ENCODE assay signal across 16 cellular contexts in genomic region chr5:61734966-61735365, GRCh38.
DNase-seq lines count a peak whose midpoint lies in the region; ATAC-seq and TF ChIP-seq lines count a peak whose summit lies in the region.
"Had no signal": no experiment of that assay in that cellular context is flagged by ENCODE, and none has a peak within 500 bp of the region (broad histone marks: within the 10 kb centered on the region; RNA-seq: fewer than 3 reads in every experiment).

No MANE protein-coding gene starts in this region.

- H3K27me3 ChIP-seq in SK-N-SH (ENCODE audit: insufficient read depth) (peaks cover 7% of the 10 kb centered on the region; the same call in 1 of the 2 replicates), adrenal gland (no peaks in the 10 kb centered on the region)
- H3K27me3 ChIP-seq: MG63 had no signal

- no peak overlapping the region for H2AFZ ChIP-seq in SK-N-SH (ENCODE audit: low read depth)

- H3K9ac ChIP-seq in SK-N-SH = no peak overlapping the region

- no peaks in the 10 kb centered on the region for H3K9me2 ChIP-seq in SK-N-SH

- H3K4me2 ChIP-seq in SK-N-SH = no peak overlapping the region

- H3K36me3 ChIP-seq in SK-N-SH (replicated peaks in 1 of 2; ENCODE audit: control insufficient read depth in 1 of 2, insufficient read depth in 2 of 2, low read length in 1 of 2) = no peaks in the 10 kb centered on the region
- H3K36me3 ChIP-seq in adrenal gland (replicated peaks in 1 of 2) = no peaks in the 10 kb centered on the region
- H3K36me3 ChIP-seq: MG63 had no signal

- no peaks in the 10 kb centered on the region for H3K9me3 Mint-ChIP-seq in neural crest cell

- 43% methylated on average over 2 of the region's 2 CpGs for WGBS in SK-N-SH (ENCODE audit: low lambda C conversion rate)
- 43 to 93% (median 73%) methylated on average over 2 of the region's 2 CpGs for WGBS in adrenal gland, 4 donors

- TF ChIP-seq POLR2A in adrenal gland (IDR thresholded peaks at IDR 0.05) = no peak

- no peaks in the 10 kb centered on the region for H4K20me1 ChIP-seq in SK-N-SH (ENCODE audit: insufficient read depth)

- ATAC-seq in HG02973 (IDR thresholded peaks at IDR 0.05; ENCODE audit: unreplicated experiment) = no peak
- no peak for ATAC-seq in sciatic nerve

- H3K27ac Mint-ChIP-seq in neural crest cell (ENCODE audit: unreplicated experiment) = no peak overlapping the region

- no peaks in the 10 kb centered on the region for H3K79me2 ChIP-seq in SK-N-SH (ENCODE audit: insufficient read depth)

- DNase-seq in AG08395 (ENCODE audit: low spot score) (peak; percentile 7), SK-N-SH (no peak), fibroblast of the aortic adventitia (ENCODE audit: low read depth) (peak; percentile 10), neural crest cell (ENCODE audit: low read depth, low spot score) (no peak), DMS79 treated with DMSO at 0.1 percent for 48 hours (lab: John Stamatoyannopoulos, UW) (no peak), adrenal gland (no peak), sciatic nerve (ENCODE audit: low spot score) (no peak)
- DNase-seq: 8988T, MG63, NCI-H1105 treated with DMSO at 0.1 percent for 48 hours, NCI-H2029, NCI-H2171, NCI-H446, NCI-H69, SHP77 had no signal

- H3K4me3 ChIP-seq in SK-N-SH (ENCODE audit: low read depth in 2 of 2, low read length in 1 of 2) = no peak overlapping the region
- no peak overlapping the region for H3K4me3 ChIP-seq in fibroblast of the aortic adventitia (ENCODE audit: low read depth, low read length)
- no peak overlapping the region for H3K4me3 ChIP-seq in adrenal gland
- H3K4me3 ChIP-seq: MG63 had no signal

- peak overlapping the region; percentile 4 for H3K4me3 Mint-ChIP-seq in neural crest cell

- TF ChIP-seq RAD21 in SK-N-SH (IDR thresholded peaks at IDR 0.05; ENCODE audit: low read length) = no peak

- intact Hi-C loops in adrenal gland (cut with DNase I) (no loop called here), sciatic nerve (cut with DNase I) (no loop called here)

- TF ChIP-seq CTCF in SK-N-SH (IDR thresholded peaks at IDR 0.05) (no peak), fibroblast of the aortic adventitia (IDR thresholded peaks at IDR 0.05; ENCODE audit: insufficient read depth, low read length) (no peak), neural crest cell (conservative IDR thresholded peaks at IDR 0.05) (no peak), adrenal gland (IDR thresholded peaks at IDR 0.05) (no peak)

- peaks cover 73% of the 10 kb centered on the region for H3K4me1 Mint-ChIP-seq in neural crest cell

- no peak for TF ChIP-seq EP300 in SK-N-SH (IDR thresholded peaks at IDR 0.05; ENCODE audit: borderline replicate concordance in 1 of 2, low read depth in 1 of 2, low read length in 1 of 2)

- H3K27me3 Mint-ChIP-seq in neural crest cell (ENCODE audit: low read depth) = peaks cover 2% of the 10 kb centered on the region

- CTCF ChIA-PET in SK-N-SH (lab: Yijun Ruan, JAX) = no interaction called here

- H3F3A ChIP-seq in SK-N-SH (replicated peaks; ENCODE audit: insufficient read depth) = no peaks in the 10 kb centered on the region

- H3K9me3 ChIP-seq in SK-N-SH (no peaks in the 10 kb centered on the region), adrenal gland (replicated peaks in 1 of 3) (no peaks in the 10 kb centered on the region)
- H3K9me3 ChIP-seq: MG63 had no signal

- POLR2A ChIA-PET in SK-N-SH (lab: Yijun Ruan, JAX) = no interaction called here

- H3K36me3 Mint-ChIP-seq in neural crest cell (ENCODE audit: low read depth) = no peaks in the 10 kb centered on the region

- H3K27ac ChIP-seq in SK-N-SH (ENCODE audit: low read depth in 2 of 2, low read length in 1 of 2) (no peak overlapping the region), adrenal gland (no peak overlapping the region)

- no peaks in the 10 kb centered on the region for H3K4me1 ChIP-seq in SK-N-SH (ENCODE audit: control insufficient read depth in 1 of 2, insufficient read depth in 2 of 2, low read depth in 1 of 2, low read length in 1 of 2)
- peaks cover 0 to 16% of the 10 kb centered on the region in 2 donors for H3K4me1 ChIP-seq in adrenal gland (replicated peaks in 1 of 2)

TF ChIP-seq in SK-N-SH, 30 proteins besides CTCF, POLR2A, EP300 and RAD21:
- TF ChIP-seq NFIC (IDR thresholded peaks at IDR 0.05; ENCODE audit: borderline replicate concordance) (no peak), FOXJ3 (CRISPR knock-in tag; IDR thresholded peaks at IDR 0.05) (no peak), USF1 (IDR thresholded peaks at IDR 0.05; ENCODE audit: borderline replicate concordance, low read depth) (no peak), TCF12 (IDR thresholded peaks at IDR 0.05) (peak; percentile 23; the same call in 1 of the 2 replicates), YY1 (IDR thresholded peaks at IDR 0.05; ENCODE audit: low read depth) (no peak), NRF1 (IDR thresholded peaks at IDR 0.05; ENCODE audit: low read depth, low read length) (no peak), SMC3 (IDR thresholded peaks at IDR 0.05; ENCODE audit: low read depth, low read length) (no peak), TEAD4 (IDR thresholded peaks at IDR 0.05; ENCODE audit: borderline replicate concordance, insufficient read depth) (no peak), MEF2A (IDR thresholded peaks at IDR 0.05; ENCODE audit: borderline replicate concordance, low read depth) (no peak)

Comparison
In these comparisons a context has a peak if more than half of its experiments do, and no peak if none do; other contexts are left out.
1. DNase-seq: peak in AG08395 (single experiment) and fibroblast of the aortic adventitia (single experiment); none in SK-N-SH (single experiment), neural crest cell (single experiment), DMS79 treated with DMSO at 0.1 percent for 48 hours (single experiment), adrenal gland (0 of 7) and sciatic nerve (single experiment).